In the genomic region with DNA sequence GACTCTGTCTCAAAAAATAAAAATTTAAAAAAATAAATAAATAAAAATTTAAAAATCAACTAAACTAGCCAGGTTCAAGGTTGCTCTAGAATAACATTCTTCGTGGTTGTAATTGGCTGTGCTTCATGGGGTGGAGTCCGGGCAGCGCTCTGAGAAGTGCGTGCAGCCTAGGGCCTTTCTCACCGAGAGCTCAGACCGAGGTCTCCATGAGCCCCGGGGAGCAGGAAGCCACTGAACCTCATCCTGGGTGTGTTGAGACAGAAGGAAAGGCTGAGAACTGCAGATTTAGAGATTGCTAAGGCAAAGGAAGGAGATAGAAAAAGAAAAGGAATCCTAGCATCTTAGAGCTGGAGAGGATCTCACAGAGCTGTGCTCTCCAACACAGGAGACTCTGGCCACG, we compare ENCODE assay signal across 13 cellular contexts. TPM values are rescaled to one million over a fixed set of nuclear protein-coding genes. Genes with fewer than 3 reads are reported as not detected.
DNase-seq lines count a peak whose midpoint lies in the region; ATAC-seq and TF ChIP-seq lines count a peak whose summit lies in the region.
"Had no signal": no experiment of that assay in that cellular context is flagged by ENCODE, and none has a peak within 500 bp of the region (broad histone marks: within the 10 kb centered on the region; RNA-seq: fewer than 3 reads in every experiment).

No MANE protein-coding gene starts in this region.

- peaks cover 35% of the 10 kb centered on the region for H3K36me3 Mint-ChIP-seq in activated CD4-positive, alpha-beta T cell treated with anti-CD3 and anti-CD28 coated beads for 36 hours (ENCODE audit: low read depth)
- H3K36me3 Mint-ChIP-seq in activated naive CD8-positive, alpha-beta T cell treated with anti-CD3 and anti-CD28 coated beads for 36 hours, result peaks cover 37% of the 10 kb centered on the region

- H3K4me1 Mint-ChIP-seq in activated CD4-positive, alpha-beta T cell treated with anti-CD3 and anti-CD28 coated beads for 36 hours, result peaks cover 43% of the 10 kb centered on the region
- H3K4me1 Mint-ChIP-seq in activated naive CD8-positive, alpha-beta T cell treated with anti-CD3 and anti-CD28 coated beads for 36 hours, result peaks cover 28% of the 10 kb centered on the region

- H3K27me3 Mint-ChIP-seq in activated CD4-positive, alpha-beta T cell treated with anti-CD3 and anti-CD28 coated beads for 36 hours, result no peaks in the 10 kb centered on the region
- no peaks in the 10 kb centered on the region for H3K27me3 Mint-ChIP-seq in activated naive CD8-positive, alpha-beta T cell treated with anti-CD3 and anti-CD28 coated beads for 36 hours

- no peaks in the 10 kb centered on the region for H3K9me3 ChIP-seq in hepatocyte (ENCODE audit: low read depth)
- no peaks in the 10 kb centered on the region for H3K9me3 ChIP-seq in Karpas-422 (ENCODE audit: low read length)
- H3K9me3 ChIP-seq: Caco-2, suprapubic skin had no signal

- H3K9me2 ChIP-seq in hepatocyte (replicated peaks; ENCODE audit: insufficient read depth), result no peaks in the 10 kb centered on the region
- H3K9me2 ChIP-seq in Karpas-422 (replicated peaks; ENCODE audit: insufficient read depth, low read length), result no peaks in the 10 kb centered on the region

- H3K36me3 ChIP-seq in hepatocyte (replicated peaks; ENCODE audit: insufficient read depth, low read depth) (no peaks in the 10 kb centered on the region), Karpas-422 (ENCODE audit: insufficient read depth, low read length) (no peaks in the 10 kb centered on the region)

- POLR2A ChIA-PET in activated CD4-positive, alpha-beta T cell treated with anti-CD3 and anti-CD28 coated beads for 36 hours (lab: Charles Lee), result no interaction called here

- CTCF ChIA-PET in activated CD4-positive, alpha-beta T cell treated with anti-CD3 and anti-CD28 coated beads for 36 hours (lab: Charles Lee), result interaction anchor here (0.7 to 2.3 kb wide), 8 partner anchors 9 to 229 kb away, joined by 3 to 14 read pairs (median 4); no protein-coding TSS in a partner anchor

- H3K4me2 ChIP-seq in hepatocyte (no peak overlapping the region), Karpas-422 (ENCODE audit: low read depth, low read length, poor library complexity, severe bottlenecking) (no peak overlapping the region)

- no peaks in the 10 kb centered on the region for H3K27me3 ChIP-seq in hepatocyte
- H3K27me3 ChIP-seq in Karpas-422 (ENCODE audit: low read length), result no peaks in the 10 kb centered on the region
- H3K27me3 ChIP-seq: suprapubic skin had no signal

- H3K79me2 ChIP-seq in hepatocyte (peaks cover 3% of the 10 kb centered on the region), Karpas-422 (ENCODE audit: low read length) (no peaks in the 10 kb centered on the region)

- no peaks in the 10 kb centered on the region for H3K9me3 Mint-ChIP-seq in activated CD4-positive, alpha-beta T cell treated with anti-CD3 and anti-CD28 coated beads for 36 hours (ENCODE audit: low read depth)
- no peaks in the 10 kb centered on the region for H3K9me3 Mint-ChIP-seq in activated naive CD8-positive, alpha-beta T cell treated with anti-CD3 and anti-CD28 coated beads for 36 hours

- peaks cover 16% of the 10 kb centered on the region for H3K4me1 ChIP-seq in hepatocyte (ENCODE audit: insufficient read depth)
- H3K4me1 ChIP-seq in Karpas-422 (ENCODE audit: low read length), result peaks cover 11% of the 10 kb centered on the region

- no peak overlapping the region for H3K27ac ChIP-seq in hepatocyte
- H3K27ac ChIP-seq in Karpas-422 (ENCODE audit: low read length), result no peak overlapping the region
- H3K27ac ChIP-seq: coronary artery, RWPE1, suprapubic skin had no signal

- TF ChIP-seq CTCF in GM10266 (IDR thresholded peaks at IDR 0.05; ENCODE audit: control insufficient read depth, insufficient read depth, low read depth, missing control alignments) (no peak), hepatocyte (IDR thresholded peaks at IDR 0.05; ENCODE audit: poor library complexity) (no peak)

- ATAC-seq in activated CD4-positive, alpha-beta T cell treated with anti-CD3 and anti-CD28 coated beads for 36 hours, result peak; percentile 73
- ATAC-seq in GM21529 (IDR thresholded peaks at IDR 0.05; ENCODE audit: unreplicated experiment), result no peak
- no peak for ATAC-seq in HG02970 (IDR thresholded peaks at IDR 0.05; ENCODE audit: low FRiP score, unreplicated experiment)

- no peak overlapping the region for H3K9ac ChIP-seq in Karpas-422 (ENCODE audit: low read length)

- DNase-seq in GM10266 (ENCODE audit: extremely low spot score) (peak; percentile 5), hepatocyte (ENCODE audit: low spot score) (no peak), Karpas-422 (no peak)
- DNase-seq in activated CD4-positive, alpha-beta T cell treated with anti-CD3 and anti-CD28 coated beads for 36 hours, result peak; percentile 61
- DNase-seq in activated naive CD8-positive, alpha-beta T cell treated with anti-CD3 and anti-CD28 coated beads for 36 hours, result no peak
- DNase-seq in stimulated activated CD4-positive, alpha-beta T cell treated with anti-CD3 and anti-CD28 coated beads, Interleukin-4, amount 100 ng/mL, for 24 hours, result peak; percentile 40
- DNase-seq: Caco-2, NCI-H1436 had no signal

- H4K20me1 ChIP-seq in hepatocyte (ENCODE audit: insufficient read depth, poor library complexity, severe bottlenecking), result no peaks in the 10 kb centered on the region
- no peaks in the 10 kb centered on the region for H4K20me1 ChIP-seq in Karpas-422 (ENCODE audit: insufficient read depth, low read depth, low read length)

- peak overlapping the region; percentile 13 for H3K4me3 Mint-ChIP-seq in activated CD4-positive, alpha-beta T cell treated with anti-CD3 and anti-CD28 coated beads for 36 hours
- peak overlapping the region; percentile 1 for H3K4me3 Mint-ChIP-seq in activated naive CD8-positive, alpha-beta T cell treated with anti-CD3 and anti-CD28 coated beads for 36 hours

- no peak overlapping the region for H2AFZ ChIP-seq in hepatocyte
- H2AFZ ChIP-seq in Karpas-422 (ENCODE audit: low read length), result no peak overlapping the region

- no peak overlapping the region for H3K4me3 ChIP-seq in hepatocyte
- H3K4me3 ChIP-seq in Karpas-422 (ENCODE audit: low read length), result no peak overlapping the region
- H3K4me3 ChIP-seq: coronary artery, suprapubic skin had no signal

- intact Hi-C loops in activated CD4-positive, alpha-beta T cell treated with anti-CD3 and anti-CD28 coated beads for 36 hours (cut with DNase I, micrococcal nuclease), result no loop called here

- WGBS in hepatocyte (ENCODE audit: low lambda C conversion rate, missing lambda C conversion rate), result 84% methylated on average over 8 of the region's 8 CpGs

- H3K27ac Mint-ChIP-seq in activated CD4-positive, alpha-beta T cell treated with anti-CD3 and anti-CD28 coated beads for 36 hours, result peak overlapping the region; percentile 87
- peak overlapping the region; percentile 76 for H3K27ac Mint-ChIP-seq in activated naive CD8-positive, alpha-beta T cell treated with anti-CD3 and anti-CD28 coated beads for 36 hours

RNA-seq across cellular contexts. Expression of gene P2RX4, which starts 14.7 kb away (rescaled TPM):
- total RNA-seq in activated CD4-positive, alpha-beta T cell treated with anti-CD3 and anti-CD28 coated beads for 36 hours, result 10 to 100 TPM; 21.2 to 21.6 TPM
- total RNA-seq in activated naive CD8-positive, alpha-beta T cell treated with anti-CD3 and anti-CD28 coated beads for 36 hours, result 10 to 100 TPM; 17.8 to 19.0 TPM
- total RNA-seq in hepatocyte, result 81.8 and 114 TPM in 2 replicates
- polyA plus RNA-seq in hepatocyte, result 68.1 and 94.6 TPM in 2 replicates
- total RNA-seq in Karpas-422 (2014; rRNA removed; shearing (Covaris generic); ENCODE audit: low replicate concordance), result 18.3 and 18.4 TPM in 2 replicates

Comparison
In these comparisons a context has a peak if more than half of its experiments do, and no peak if none do; other contexts are left out.
1. DNase-seq: peak in GM10266 (single experiment), activated CD4-positive, alpha-beta T cell treated with anti-CD3 and anti-CD28 coated beads for 36 hours (single experiment) and stimulated activated CD4-positive, alpha-beta T cell treated with anti-CD3 and anti-CD28 coated beads, Interleukin-4, amount 100 ng/mL, for 24 hours (single experiment); none in activated naive CD8-positive, alpha-beta T cell treated with anti-CD3 and anti-CD28 coated beads for 36 hours (single experiment), hepatocyte (single experiment) and Karpas-422 (single experiment).